In the genomic region with DNA sequence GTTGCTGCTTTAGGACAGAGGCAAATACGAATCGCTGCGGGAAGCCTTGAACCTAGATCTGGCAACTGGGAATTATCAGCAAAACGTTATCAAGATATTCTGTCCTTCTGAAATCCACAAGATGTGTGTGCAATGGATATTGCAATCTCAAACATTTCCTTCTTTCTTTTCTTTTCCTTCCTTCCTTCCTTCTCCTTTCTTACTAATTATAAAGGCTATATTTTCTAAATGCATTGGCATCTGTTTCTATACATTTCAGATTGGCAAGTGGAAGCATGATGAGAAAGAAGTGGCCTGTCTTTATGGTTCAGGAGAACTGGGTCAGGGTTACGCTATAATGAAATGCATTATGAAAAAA, we compare ENCODE assay signal across 8 cellular contexts. TPM values are rescaled to one million over a fixed set of nuclear protein-coding genes. Genes with fewer than 3 reads are reported as not detected.
DNase-seq lines count a peak whose midpoint lies in the region; ATAC-seq and TF ChIP-seq lines count a peak whose summit lies in the region.

No MANE protein-coding gene starts in this region.

- CTCF ChIA-PET in GM10248 (lab: Yijun Ruan, JAX) = interaction anchor here (0.7 to 7.9 kb wide), 27 partner anchors 10 to 911 kb away, joined by 3 to 198 read pairs (median 5); partner anchors contain the start of gene RSPH3

- intact Hi-C loops in dorsolateral prefrontal cortex (cut with DNase I) (loop anchor here (2.0 to 5.0 kb wide), 3 partner anchors 60 to 94 kb away; no protein-coding TSS in a partner anchor), psoas muscle (cut with DNase I) (loop anchor here (1.0 to 2.0 kb wide), 3 partner anchors 62 to 92 kb away; no protein-coding TSS in a partner anchor)

- DNase-seq in T-helper 2 cell treated with Interferon-gamma antibody and Interleukin-4, amounts not matched to agents 5 μg/mL and 100 μg/mL, for 36 hours (ENCODE audit: low spot score) = no peak
- no peak for DNase-seq in T-helper 2 cell
- no peak for DNase-seq in dorsolateral prefrontal cortex
- DNase-seq in psoas muscle = no peak
- DNase-seq in GM10248 (ENCODE audit: extremely low spot score) = no peak
- no peak for DNase-seq in DMS79 (lab: John Stamatoyannopoulos, UW)
- no peak for DNase-seq in midbrain (lab: John Stamatoyannopoulos, UW)

- no peaks in the 10 kb centered on the region for H4K20me1 ChIP-seq in OCI-LY1 (ENCODE audit: insufficient read depth, low read length)

- no peaks in the 10 kb centered on the region for H3K9me3 ChIP-seq in OCI-LY1 (ENCODE audit: low read length)
- no peaks in the 10 kb centered on the region for H3K9me3 ChIP-seq in psoas muscle

- H3K4me1 ChIP-seq in OCI-LY1 (ENCODE audit: insufficient read depth, low read length, severe bottlenecking) = peaks cover 77% of the 10 kb centered on the region
- H3K4me1 ChIP-seq in psoas muscle = no peaks in the 10 kb centered on the region

- H3K9me3 Mint-ChIP-seq in T-helper 2 cell treated with Interferon-gamma antibody and Interleukin-4, amounts not matched to agents 5 μg/mL and 100 μg/mL, for 36 hours = no peaks in the 10 kb centered on the region

- no peaks in the 10 kb centered on the region for H3K27me3 ChIP-seq in OCI-LY1 (ENCODE audit: insufficient read depth, low read length)
- peaks cover 0 to 1% (median 0%) of the 10 kb centered on the region in 45 donors for H3K27me3 ChIP-seq in dorsolateral prefrontal cortex
- peaks cover 0 to 7% (median 2%) of the 10 kb centered on the region in 3 donors for H3K27me3 ChIP-seq in psoas muscle (ENCODE audit: insufficient read depth in 3 of 3, low read length in 2 of 3)

- peaks cover 67% of the 10 kb centered on the region for H3K36me3 Mint-ChIP-seq in T-helper 2 cell treated with Interferon-gamma antibody and Interleukin-4, amounts not matched to agents 5 μg/mL and 100 μg/mL, for 36 hours (ENCODE audit: low read depth)

- H3K36me3 ChIP-seq in OCI-LY1 (ENCODE audit: insufficient read depth, low read length) = peaks cover 63% of the 10 kb centered on the region
- H3K36me3 ChIP-seq in psoas muscle (ENCODE audit: insufficient read depth in 1 of 2, low read depth in 1 of 2) = no peaks in the 10 kb centered on the region

- H3K4me1 Mint-ChIP-seq in T-helper 2 cell treated with Interferon-gamma antibody and Interleukin-4, amounts not matched to agents 5 μg/mL and 100 μg/mL, for 36 hours (ENCODE audit: low read depth) = peaks cover 60% of the 10 kb centered on the region

- no peak overlapping the region for H2AFZ ChIP-seq in OCI-LY1 (ENCODE audit: low read length)

- H3K9me2 ChIP-seq in OCI-LY1 (ENCODE audit: low read depth, low read length) = no peaks in the 10 kb centered on the region

- peak overlapping the region; percentile 92 for H3K9ac ChIP-seq in OCI-LY1 (ENCODE audit: low read length)

- H3K27ac Mint-ChIP-seq in T-helper 2 cell treated with Interferon-gamma antibody and Interleukin-4, amounts not matched to agents 5 μg/mL and 100 μg/mL, for 36 hours = peak overlapping the region; percentile 98

- H3K27ac ChIP-seq in OCI-LY1 (ENCODE audit: low read depth, low read length, poor library complexity, severe bottlenecking) (peak overlapping the region; percentile 89), dorsolateral prefrontal cortex (peak overlapping the region in 15 of 59 donors; percentile 2 to 65 (median 31)), psoas muscle (no peak overlapping the region)

- peak overlapping the region; percentile 99 for H3K4me3 Mint-ChIP-seq in T-helper 2 cell treated with Interferon-gamma antibody and Interleukin-4, amounts not matched to agents 5 μg/mL and 100 μg/mL, for 36 hours

- H3K4me3 ChIP-seq in OCI-LY1 (ENCODE audit: low read depth, low read length, poor library complexity, severe bottlenecking) (peak overlapping the region; percentile 84), dorsolateral prefrontal cortex (peak overlapping the region in 39 of 59 donors; percentile 1 to 54 (median 29)), psoas muscle (peak overlapping the region; percentile 24)

- POLR2A ChIA-PET in GM10248 (lab: Yijun Ruan, JAX) = no interaction called here

- H3F3A ChIP-seq in OCI-LY1 (ENCODE audit: insufficient read depth, low read length) = peaks cover 8% of the 10 kb centered on the region; the same call in 1 of the 2 replicates

- no peak for ATAC-seq in psoas muscle

- H3K4me2 ChIP-seq in OCI-LY1 (ENCODE audit: low read length) = peak overlapping the region; percentile 97

- no peaks in the 10 kb centered on the region for H3K27me3 Mint-ChIP-seq in T-helper 2 cell treated with Interferon-gamma antibody and Interleukin-4, amounts not matched to agents 5 μg/mL and 100 μg/mL, for 36 hours (ENCODE audit: low read depth)

- 19 to 22% (median 21%) methylated on average over 5 of the region's 5 CpGs for WGBS in psoas muscle, 3 donors

- H3K79me2 ChIP-seq in OCI-LY1 (ENCODE audit: insufficient read depth, low read length) = peaks cover 26% of the 10 kb centered on the region

- peak; percentile 2; the same call in 1 of the 2 replicates for TF ChIP-seq CTCF in OCI-LY1 (IDR thresholded peaks at IDR 0.05; ENCODE audit: low read length)
- peak in 23 of 56 donors; percentile 3 to 53 (median 30) for TF ChIP-seq CTCF in dorsolateral prefrontal cortex (IDR thresholded peaks at IDR 0.05 in 54 of 56, conservative IDR thresholded peaks at IDR 0.05 in 2 of 56; ENCODE audit: low read depth in 1 of 56, partially characterized antibody in 56 of 56)
- no peak for TF ChIP-seq CTCF in psoas muscle (IDR thresholded peaks at IDR 0.05)
- no peak for TF ChIP-seq CTCF in GM10248 (IDR thresholded peaks at IDR 0.05; ENCODE audit: control extremely low read depth, extremely low read depth, low read depth, missing control alignments)

RNA-seq across cellular contexts. Expression of gene TAGAP, which starts 2.0 kb away (rescaled TPM):
- total RNA-seq in dorsolateral prefrontal cortex (1 to 10 TPM in 100 of 120 experiments, under 1 TPM in 20; 0.23 to 6.1 (median 2.0) TPM), psoas muscle (1 to 10 TPM in 1 of 4 donors, under 1 TPM in 3; 0.42 to 1.2 (median 0.65) TPM)
- under 1 TPM; 0.06 to 0.13 (median 0.10) TPM for polyA plus RNA-seq in psoas muscle

RNA-seq across cellular contexts. Expression of gene RSPH3, which starts 42.8 kb away (rescaled TPM):
- total RNA-seq in dorsolateral prefrontal cortex = 10 to 100 TPM in 116 of 120 experiments, 1 to 10 TPM in 4; 8.3 to 24.5 (median 16.0) TPM
- total RNA-seq in psoas muscle = 1 to 10 TPM; 2.7 to 5.2 (median 4.0) TPM
- 1 to 10 TPM; 1.4 to 2.9 (median 2.7) TPM for polyA plus RNA-seq in psoas muscle

Comparison
In these comparisons a context has a peak if more than half of its experiments do, and no peak if none do; other contexts are left out.
1. H3K4me3 ChIP-seq: peak in every context shown above with its lines; median percentile 84 in OCI-LY1; 29 in dorsolateral prefrontal cortex; 24 in psoas muscle.